10 cellular contexts compared by ENCODE assay signal in the genomic region with DNA sequence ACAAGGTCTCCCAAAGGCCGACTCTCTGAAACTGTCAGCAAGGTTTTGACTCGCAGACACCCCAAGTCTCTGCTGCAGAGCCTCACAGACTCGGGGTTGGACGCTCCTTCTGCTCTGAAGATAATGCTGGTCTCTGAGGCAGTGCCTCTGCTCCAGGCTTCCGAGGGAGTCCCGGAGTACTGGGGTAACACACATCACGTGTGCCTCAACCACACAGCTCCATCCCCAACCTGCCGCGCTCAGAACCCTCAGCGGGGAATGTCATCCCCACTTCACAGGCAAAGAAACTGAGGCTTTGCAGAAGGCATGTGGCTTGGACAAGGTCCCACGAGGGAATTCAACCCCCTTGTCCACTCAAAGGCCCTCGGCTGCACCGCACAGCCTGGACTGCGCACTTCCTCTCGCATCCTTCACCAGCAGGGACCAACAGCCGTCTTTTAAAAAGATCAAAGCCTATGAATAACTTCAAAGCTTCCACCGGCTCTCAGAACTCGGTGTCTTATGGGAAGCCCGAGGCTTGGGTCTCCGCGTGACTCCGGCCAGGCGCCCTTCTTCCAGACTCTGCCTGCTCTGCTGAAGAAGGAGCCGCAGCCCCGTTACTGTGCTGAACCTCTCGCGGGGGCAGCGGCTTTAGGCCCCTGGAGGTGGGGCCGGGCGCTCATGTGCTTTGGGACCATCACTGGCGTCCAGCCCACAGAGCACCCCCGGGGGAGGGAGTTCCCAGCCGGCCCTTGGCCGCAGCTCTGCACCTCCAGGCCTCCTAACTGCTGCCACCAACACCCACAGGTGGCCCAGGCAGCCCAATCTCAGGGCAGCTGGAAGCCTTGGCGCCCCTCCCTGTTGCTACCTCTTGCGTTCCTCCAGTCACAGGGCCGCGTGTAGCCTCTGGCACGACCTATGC. TPM values are rescaled to one million over a fixed set of nuclear protein-coding genes. Genes with fewer than 3 reads are reported as not detected.
DNase-seq lines count a peak whose midpoint lies in the region; ATAC-seq and TF ChIP-seq lines count a peak whose summit lies in the region.
"Had no signal": no experiment of that assay in that cellular context is flagged by ENCODE, and none has a peak within 500 bp of the region (broad histone marks: within the 10 kb centered on the region; RNA-seq: fewer than 3 reads in every experiment).

No MANE protein-coding gene starts in this region.

- intact Hi-C loops in uterus (cut with DNase I; ENCODE audit: low total_unique reads): no loop called here

- no peak for TF ChIP-seq CTCF in coronary artery (IDR thresholded peaks at IDR 0.05)
- TF ChIP-seq CTCF in uterus (IDR thresholded peaks at IDR 0.05): no peak

- peak overlapping the region; percentile 79 to 96 for H3K27ac ChIP-seq in coronary artery
- peak overlapping the region; percentile 14 to 17 for H3K27ac ChIP-seq in mucosa of rectum (ENCODE audit: low read depth in 2 of 2, low read length in 2 of 2)
- peak overlapping the region; percentile 87 to 89 for H3K27ac ChIP-seq in uterus

- peaks cover 10 to 18% of the 10 kb centered on the region in 2 donors for H3K4me1 ChIP-seq in mucosa of rectum (ENCODE audit: control insufficient read depth in 2 of 2, insufficient read depth in 2 of 2, low read length in 2 of 2)
- peaks cover 0 to 27% of the 10 kb centered on the region in 2 donors for H3K4me1 ChIP-seq in uterus

- DNase-seq in stimulated activated CD4-positive, alpha-beta T cell treated with anti-CD3 and anti-CD28 coated beads, Interleukin-2, amount 100 ng/mL, for 24 hours: peak; percentile 39 to 48
- no peak for DNase-seq in stimulated activated CD4-positive, alpha-beta T cell treated with anti-CD3 and anti-CD28 coated beads, Interleukin-12 subunit alpha, Interleukin-12 subunit beta, amount 100 ng/mL, for 4 hours
- no peak for DNase-seq in coronary artery (ENCODE audit: low spot score)
- DNase-seq in uterus: no peak
- DNase-seq in NCI-H2029 treated with DMSO at 0.1 percent for 48 hours (lab: John Stamatoyannopoulos, UW): no peak
- DNase-seq: aorta had no signal

- TF ChIP-seq POLR2A in uterus (IDR thresholded peaks at IDR 0.05): no peak

- no peaks in the 10 kb centered on the region for H3K9me3 ChIP-seq in mucosa of rectum (ENCODE audit: control insufficient read depth in 2 of 2, low read length in 2 of 2)
- H3K9me3 ChIP-seq in uterus: no peaks in the 10 kb centered on the region

- peak overlapping the region; percentile 80 for H3K4me3 ChIP-seq in coronary artery
- peak overlapping the region; percentile 62 to 64 for H3K4me3 ChIP-seq in mucosa of rectum (ENCODE audit: low read length in 2 of 2)
- peak overlapping the region; percentile 48 to 54 for H3K4me3 ChIP-seq in uterus

- H3K27me3 ChIP-seq in mucosa of rectum (ENCODE audit: control insufficient read depth in 2 of 2, insufficient read depth in 2 of 2, low read length in 2 of 2): no peaks in the 10 kb centered on the region
- no peaks in the 10 kb centered on the region for H3K27me3 ChIP-seq in uterus

- ATAC-seq in GM18907 (IDR thresholded peaks at IDR 0.05; ENCODE audit: unreplicated experiment) (no peak), HG03139 (IDR thresholded peaks at IDR 0.05; ENCODE audit: unreplicated experiment) (no peak)

- peak overlapping the region; percentile 53 to 70 for H3K9ac ChIP-seq in mucosa of rectum (ENCODE audit: low read depth in 1 of 2, low read length in 2 of 2)

- peaks cover 9 to 20% of the 10 kb centered on the region in 2 donors for H3K36me3 ChIP-seq in mucosa of rectum (ENCODE audit: control insufficient read depth in 2 of 2, insufficient read depth in 2 of 2, low read length in 2 of 2)
- no peaks in the 10 kb centered on the region for H3K36me3 ChIP-seq in uterus

RNA-seq across cellular contexts. Expression of a gene that starts 2.2 kb away (rescaled TPM):
- total RNA-seq in uterus: 10 to 100 TPM; 24.8 to 45.3 (median 39.3) TPM
- total RNA-seq: LHCN-M2 had no signal

RNA-seq across cellular contexts. Expression of a gene that starts 42.5 kb away (rescaled TPM):
- total RNA-seq in uterus: 10 to 100 TPM in 3 of 4 donors, 1 to 10 TPM in 1; 4.9 to 59.1 (median 39.0) TPM

RNA-seq across cellular contexts. Expression of a gene that starts 46.9 kb away (rescaled TPM):
- total RNA-seq in uterus: under 1 TPM in 2 of 4 donors, not detected in 2; 0.28 to 0.52 TPM
- total RNA-seq: LHCN-M2 had no signal

Comparison
In these comparisons a context has a peak if more than half of its experiments do, and no peak if none do; other contexts are left out.
1. DNase-seq: peak in stimulated activated CD4-positive, alpha-beta T cell treated with anti-CD3 and anti-CD28 coated beads, Interleukin-2, amount 100 ng/mL, for 24 hours (2 of 2); none in stimulated activated CD4-positive, alpha-beta T cell treated with anti-CD3 and anti-CD28 coated beads, Interleukin-12 subunit alpha, Interleukin-12 subunit beta, amount 100 ng/mL, for 4 hours (single experiment), coronary artery (single experiment), uterus (0 of 2) and NCI-H2029 treated with DMSO at 0.1 percent for 48 hours (single experiment).
2. H3K27ac ChIP-seq: peak in every context shown above with its lines; median percentile 88 in uterus; 88 in coronary artery; 16 in mucosa of rectum.
3. Peak in every context shown above with its lines, with median percentiles within 50 percentile points of each other: H3K4me3 ChIP-seq.